In genomic region chr7:96823274-96823673, GRCh38 we compare ENCODE assay signal across 1 cellular context.
TF ChIP-seq lines count a peak whose summit lies in the region.

No MANE protein-coding gene starts in this region.

TF ChIP-seq in HepG2, 621 proteins besides CTCF, POLR2A, EP300 and RAD21 (continued from another document):
- TF ChIP-seq HOXA5 (CRISPR knock-in tag; IDR thresholded peaks at IDR 0.05) (no peak), PRDM4 (CRISPR knock-in tag; IDR thresholded peaks at IDR 0.05; ENCODE audit: borderline replicate concordance) (no peak), HOXA7 (CRISPR knock-in tag; IDR thresholded peaks at IDR 0.05) (no peak), PHF5A (CRISPR knock-in tag; IDR thresholded peaks at IDR 0.05; ENCODE audit: low read depth, unreplicated experiment) (no peak), ZNF598 (CRISPR knock-in tag; IDR thresholded peaks at IDR 0.05; ENCODE audit: borderline replicate concordance) (no peak), ZNF280B (CRISPR knock-in tag; IDR thresholded peaks at IDR 0.05; ENCODE audit: borderline replicate concordance) (no peak), NKX3-1 (CRISPR knock-in tag; IDR thresholded peaks at IDR 0.05) (no peak), SRSF9 (IDR thresholded peaks at IDR 0.05; ENCODE audit: borderline replicate concordance, insufficient read depth, low read depth, low read length, poor library complexity, severe bottlenecking) (no peak), MTA3 (CRISPR knock-in tag; IDR thresholded peaks at IDR 0.05) (no peak)
- TF ChIP-seq, protein P1, sequence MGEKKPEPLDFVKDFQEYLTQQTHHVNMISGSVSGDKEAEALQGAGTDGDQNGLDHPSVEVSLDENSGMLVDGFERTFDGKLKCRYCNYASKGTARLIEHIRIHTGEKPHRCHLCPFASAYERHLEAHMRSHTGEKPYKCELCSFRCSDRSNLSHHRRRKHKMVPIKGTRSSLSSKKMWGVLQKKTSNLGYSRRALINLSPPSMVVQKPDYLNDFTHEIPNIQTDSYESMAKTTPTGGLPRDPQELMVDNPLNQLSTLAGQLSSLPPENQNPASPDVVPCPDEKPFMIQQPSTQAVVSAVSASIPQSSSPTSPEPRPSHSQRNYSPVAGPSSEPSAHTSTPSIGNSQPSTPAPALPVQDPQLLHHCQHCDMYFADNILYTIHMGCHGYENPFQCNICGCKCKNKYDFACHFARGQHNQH (CRISPR knock-in tag; IDR thresholded peaks at IDR 0.05) = no peak
- TF ChIP-seq, protein P2, sequence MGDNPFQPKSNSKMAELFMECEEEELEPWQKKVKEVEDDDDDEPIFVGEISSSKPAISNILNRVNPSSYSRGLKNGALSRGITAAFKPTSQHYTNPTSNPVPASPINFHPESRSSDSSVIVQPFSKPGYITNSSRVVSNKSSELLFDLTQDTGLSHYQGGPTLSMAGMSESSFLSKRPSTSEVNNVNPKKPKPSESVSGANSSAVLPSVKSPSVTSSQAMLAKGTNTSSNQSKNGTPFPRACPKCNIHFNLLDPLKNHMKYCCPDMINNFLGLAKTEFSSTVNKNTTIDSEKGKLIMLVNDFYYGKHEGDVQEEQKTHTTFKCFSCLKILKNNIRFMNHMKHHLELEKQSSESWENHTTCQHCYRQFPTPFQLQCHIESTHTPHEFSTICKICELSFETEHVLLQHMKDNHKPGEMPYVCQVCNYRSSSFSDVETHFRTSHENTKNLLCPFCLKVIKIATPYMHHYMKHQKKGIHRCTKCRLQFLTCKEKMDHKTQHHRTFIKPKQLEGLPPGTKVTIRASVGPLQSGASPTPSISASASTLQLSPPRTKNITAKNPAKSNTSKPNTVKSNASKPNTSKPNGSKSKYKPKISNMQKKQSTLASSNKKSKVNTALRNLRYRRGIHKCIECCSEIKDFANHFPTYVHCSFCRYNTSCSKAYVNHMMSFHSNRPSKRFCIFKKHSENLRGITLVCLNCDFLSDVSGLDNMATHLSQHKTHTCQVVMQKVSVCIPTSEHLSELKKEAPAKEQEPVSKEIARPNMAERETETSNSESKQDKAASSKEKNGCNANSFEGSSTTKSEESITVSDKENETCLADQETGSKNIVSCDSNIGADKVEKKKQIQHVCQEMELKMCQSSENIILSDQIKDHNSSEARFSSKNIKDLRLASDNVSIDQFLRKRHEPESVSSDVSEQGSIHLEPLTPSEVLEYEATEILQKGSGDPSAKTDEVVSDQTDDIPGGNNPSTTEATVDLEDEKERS (CRISPR knock-in tag; IDR thresholded peaks at IDR 0.05) = no peak
- TF ChIP-seq, protein P3, sequence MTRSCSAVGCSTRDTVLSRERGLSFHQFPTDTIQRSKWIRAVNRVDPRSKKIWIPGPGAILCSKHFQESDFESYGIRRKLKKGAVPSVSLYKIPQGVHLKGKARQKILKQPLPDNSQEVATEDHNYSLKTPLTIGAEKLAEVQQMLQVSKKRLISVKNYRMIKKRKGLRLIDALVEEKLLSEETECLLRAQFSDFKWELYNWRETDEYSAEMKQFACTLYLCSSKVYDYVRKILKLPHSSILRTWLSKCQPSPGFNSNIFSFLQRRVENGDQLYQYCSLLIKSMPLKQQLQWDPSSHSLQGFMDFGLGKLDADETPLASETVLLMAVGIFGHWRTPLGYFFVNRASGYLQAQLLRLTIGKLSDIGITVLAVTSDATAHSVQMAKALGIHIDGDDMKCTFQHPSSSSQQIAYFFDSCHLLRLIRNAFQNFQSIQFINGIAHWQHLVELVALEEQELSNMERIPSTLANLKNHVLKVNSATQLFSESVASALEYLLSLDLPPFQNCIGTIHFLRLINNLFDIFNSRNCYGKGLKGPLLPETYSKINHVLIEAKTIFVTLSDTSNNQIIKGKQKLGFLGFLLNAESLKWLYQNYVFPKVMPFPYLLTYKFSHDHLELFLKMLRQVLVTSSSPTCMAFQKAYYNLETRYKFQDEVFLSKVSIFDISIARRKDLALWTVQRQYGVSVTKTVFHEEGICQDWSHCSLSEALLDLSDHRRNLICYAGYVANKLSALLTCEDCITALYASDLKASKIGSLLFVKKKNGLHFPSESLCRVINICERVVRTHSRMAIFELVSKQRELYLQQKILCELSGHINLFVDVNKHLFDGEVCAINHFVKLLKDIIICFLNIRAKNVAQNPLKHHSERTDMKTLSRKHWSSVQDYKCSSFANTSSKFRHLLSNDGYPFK (CRISPR knock-in tag; IDR thresholded peaks at IDR 0.05; ENCODE audit: borderline replicate concordance) = no peak
TF ChIP-seq in HepG2: peak in this region for 0.
